12 cellular contexts compared by ENCODE assay signal in the genomic region with DNA sequence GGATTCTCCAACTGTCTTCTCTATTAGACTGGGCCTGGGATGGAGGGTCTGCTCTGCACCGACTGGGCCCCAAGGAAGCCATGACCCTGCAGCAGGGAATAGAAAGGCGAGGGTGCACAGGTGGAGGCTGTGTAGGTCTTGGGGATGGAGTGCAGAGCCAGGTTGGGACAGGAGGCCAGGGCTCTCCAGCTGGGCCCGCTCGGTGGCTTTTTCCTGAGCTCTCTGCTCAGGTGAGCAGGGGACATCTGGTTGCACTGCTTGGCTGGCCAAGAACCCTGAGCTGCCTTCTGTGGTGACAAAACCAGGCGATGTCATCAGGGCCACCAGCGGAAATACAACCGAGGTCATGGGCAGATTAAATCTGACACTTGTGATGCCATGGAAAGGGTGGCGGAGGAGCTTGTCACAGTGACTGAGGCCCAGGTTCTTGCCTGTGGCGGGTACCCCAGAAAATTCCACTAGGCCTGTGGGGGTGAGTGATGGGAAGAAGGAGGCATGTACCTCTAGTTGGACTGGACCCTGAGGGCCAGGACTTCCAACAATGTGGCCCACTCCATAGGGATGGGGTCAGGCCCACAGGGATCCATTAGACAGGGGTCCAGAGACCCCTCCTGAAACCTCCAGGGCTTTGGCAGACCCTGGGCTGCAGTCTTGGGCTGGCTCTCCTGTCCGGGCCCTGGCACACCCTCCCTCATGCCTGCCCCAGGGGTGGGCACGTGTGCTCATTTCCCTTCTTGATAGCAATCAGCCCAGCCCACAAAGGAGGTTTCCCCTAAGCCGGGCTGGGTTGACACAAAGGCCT. TPM values are rescaled to one million over a fixed set of nuclear protein-coding genes. Genes with fewer than 3 reads are reported as not detected.
DNase-seq lines count a peak whose midpoint lies in the region; ATAC-seq and TF ChIP-seq lines count a peak whose summit lies in the region.
"Had no signal": no experiment of that assay in that cellular context is flagged by ENCODE, and none has a peak within 500 bp of the region (broad histone marks: within the 10 kb centered on the region; RNA-seq: fewer than 3 reads in every experiment).

No MANE protein-coding gene starts in this region.

- no peaks in the 10 kb centered on the region for H3K27me3 ChIP-seq in H7 (ENCODE audit: control insufficient read depth, insufficient read depth, low read length)
- H3K27me3 ChIP-seq in colonic mucosa = no peaks in the 10 kb centered on the region
- H3K27me3 ChIP-seq in BE2C = no peaks in the 10 kb centered on the region

- no peaks in the 10 kb centered on the region for H3K9me3 Mint-ChIP-seq in WTC11
- H3K9me3 Mint-ChIP-seq: memory B cell had no signal

- no peak overlapping the region for H3K4me3 ChIP-seq in H7 (ENCODE audit: insufficient read depth, low read depth, low read length)
- no peak overlapping the region for H3K4me3 ChIP-seq in colonic mucosa
- no peak overlapping the region for H3K4me3 ChIP-seq in BE2C (ENCODE audit: low read depth, low read length)

- no peaks in the 10 kb centered on the region for H3K27me3 Mint-ChIP-seq in WTC11 (ENCODE audit: low read depth)

- peaks cover 8% of the 10 kb centered on the region for H3K4me1 Mint-ChIP-seq in WTC11
- H3K4me1 Mint-ChIP-seq: memory B cell had no signal

- no peak overlapping the region for H3K4me3 Mint-ChIP-seq in WTC11
- H3K4me3 Mint-ChIP-seq: memory B cell had no signal

- no peak overlapping the region for H3K27ac ChIP-seq in colonic mucosa
- H3K27ac ChIP-seq: epithelial cell of prostate had no signal

- H3K27ac Mint-ChIP-seq in WTC11 = no peak overlapping the region
- H3K27ac Mint-ChIP-seq: memory B cell had no signal

- no peaks in the 10 kb centered on the region for H3K36me3 Mint-ChIP-seq in WTC11
- H3K36me3 Mint-ChIP-seq: memory B cell had no signal

- TF ChIP-seq CTCF in WTC11 (IDR thresholded peaks at IDR 0.05) (no peak), colonic mucosa (IDR thresholded peaks at IDR 0.05) (no peak), BE2C (IDR thresholded peaks at IDR 0.05; ENCODE audit: low read depth, low read length) (no peak)

- CTCF ChIA-PET in WTC11 (lab: Charles Lee) = no interaction called here

- H3K36me3 ChIP-seq in H7 (replicated peaks; ENCODE audit: control insufficient read depth, insufficient read depth, low read length) (no peaks in the 10 kb centered on the region), colonic mucosa (no peaks in the 10 kb centered on the region), BE2C (no peaks in the 10 kb centered on the region)

- DNase-seq in H7 (peak; percentile 16), WTC11 (ENCODE audit: low spot score) (no peak), colonic mucosa (peak; percentile 24), posterior vena cava (ENCODE audit: low spot score) (peak; percentile 74), BE2C (no peak), NCI-H1105 treated with DMSO at 0.1 percent for 48 hours (lab: John Stamatoyannopoulos, UW) (no peak), NCI-H2107 (lab: John Stamatoyannopoulos, UW) (no peak)

- no peak overlapping the region for H3K9ac ChIP-seq in colonic mucosa (ENCODE audit: low read depth in 2 of 2, low read length in 2 of 2)

- no peak for ATAC-seq in WTC11
- ATAC-seq in HG03039 (IDR thresholded peaks at IDR 0.05; ENCODE audit: unreplicated experiment) = no peak

- no peaks in the 10 kb centered on the region for H3K4me1 ChIP-seq in colonic mucosa
- no peaks in the 10 kb centered on the region for H3K4me1 ChIP-seq in BE2C

- H3K9me3 ChIP-seq in colonic mucosa (no peaks in the 10 kb centered on the region), BE2C (no peaks in the 10 kb centered on the region)

- POLR2A ChIA-PET in WTC11 (lab: Charles Lee) = no interaction called here

- intact Hi-C loops in colonic mucosa (cut with DNase I) = no loop called here
- intact Hi-C loops in posterior vena cava (cut with DNase I) = no loop called here

TF ChIP-seq in WTC11, 78 proteins besides CTCF, POLR2A, EP300 and RAD21:
- TF ChIP-seq GRHL2 (CRISPR knock-in tag; IDR thresholded peaks at IDR 0.05; ENCODE audit: insufficient replicate concordance, severe bottlenecking) = no peak
- TF ChIP-seq, protein P1, sequence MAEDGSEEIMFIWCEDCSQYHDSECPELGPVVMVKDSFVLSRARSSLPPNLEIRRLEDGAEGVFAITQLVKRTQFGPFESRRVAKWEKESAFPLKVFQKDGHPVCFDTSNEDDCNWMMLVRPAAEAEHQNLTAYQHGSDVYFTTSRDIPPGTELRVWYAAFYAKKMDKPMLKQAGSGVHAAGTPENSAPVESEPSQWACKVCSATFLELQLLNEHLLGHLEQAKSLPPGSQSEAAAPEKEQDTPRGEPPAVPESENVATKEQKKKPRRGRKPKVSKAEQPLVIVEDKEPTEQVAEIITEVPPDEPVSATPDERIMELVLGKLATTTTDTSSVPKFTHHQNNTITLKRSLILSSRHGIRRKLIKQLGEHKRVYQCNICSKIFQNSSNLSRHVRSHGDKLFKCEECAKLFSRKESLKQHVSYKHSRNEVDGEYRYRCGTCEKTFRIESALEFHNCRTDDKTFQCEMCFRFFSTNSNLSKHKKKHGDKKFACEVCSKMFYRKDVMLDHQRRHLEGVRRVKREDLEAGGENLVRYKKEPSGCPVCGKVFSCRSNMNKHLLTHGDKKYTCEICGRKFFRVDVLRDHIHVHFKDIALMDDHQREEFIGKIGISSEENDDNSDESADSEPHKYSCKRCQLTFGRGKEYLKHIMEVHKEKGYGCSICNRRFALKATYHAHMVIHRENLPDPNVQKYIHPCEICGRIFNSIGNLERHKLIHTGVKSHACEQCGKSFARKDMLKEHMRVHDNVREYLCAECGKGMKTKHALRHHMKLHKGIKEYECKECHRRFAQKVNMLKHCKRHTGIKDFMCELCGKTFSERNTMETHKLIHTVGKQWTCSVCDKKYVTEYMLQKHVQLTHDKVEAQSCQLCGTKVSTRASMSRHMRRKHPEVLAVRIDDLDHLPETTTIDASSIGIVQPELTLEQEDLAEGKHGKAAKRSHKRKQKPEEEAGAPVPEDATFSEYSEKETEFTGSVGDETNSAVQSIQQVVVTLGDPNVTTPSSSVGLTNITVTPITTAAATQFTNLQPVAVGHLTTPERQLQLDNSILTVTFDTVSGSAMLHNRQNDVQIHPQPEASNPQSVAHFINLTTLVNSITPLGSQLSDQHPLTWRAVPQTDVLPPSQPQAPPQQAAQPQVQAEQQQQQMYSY (CRISPR knock-in tag; IDR thresholded peaks at IDR 0.05) = peak; percentile 72

RNA-seq across cellular contexts. Expression of a gene that starts 4.4 kb away (rescaled TPM):
- not detected in 2 replicates for total RNA-seq in H7 (2014; rRNA removed; shearing (Covaris generic))
- total RNA-seq in WTC11 (2021) = not detected in 3 replicates
- total RNA-seq in colonic mucosa = under 1 TPM in 1 of 2 donors, not detected in 1; 0.25 TPM
- total RNA-seq in posterior vena cava = not detected
- polyA plus RNA-seq in BE2C (2012; ENCODE audit: insufficient read depth, insufficient read length, low read depth) = not detected
- total RNA-seq: H4, HT-29 had no signal

RNA-seq across cellular contexts. Expression of a gene that starts 17.6 kb away (rescaled TPM):
- total RNA-seq in H7 (2014; rRNA removed; shearing (Covaris generic)) = not detected in 2 replicates
- total RNA-seq in WTC11 (2021) (0.25 TPM in 1 of 3 replicates, not detected in the others), colonic mucosa (under 1 TPM in 1 of 2 donors, not detected in 1; 0.67 TPM), posterior vena cava (not detected)
- not detected for polyA plus RNA-seq in BE2C (2012; ENCODE audit: insufficient read depth, insufficient read length, low read depth)

RNA-seq across cellular contexts. Expression of a gene that starts 44.6 kb away (rescaled TPM):
- total RNA-seq in H7 (2014; rRNA removed; shearing (Covaris generic)) = 0.28 and 0.85 TPM in 2 replicates
- 2.6 to 4.8 TPM (median 3.7 TPM) in 3 replicates for total RNA-seq in WTC11 (2021)
- total RNA-seq in colonic mucosa = under 1 TPM; 0.25 to 0.93 TPM
- under 1 TPM; 0.32 to 0.62 TPM for total RNA-seq in posterior vena cava
- 1.9 TPM for polyA plus RNA-seq in BE2C (2012; ENCODE audit: insufficient read depth, insufficient read length, low read depth)
- total RNA-seq: HT-29 had no signal

Comparison
In these comparisons a context has a peak if more than half of its experiments do, and no peak if none do; other contexts are left out.
1. DNase-seq: peak in H7 (single experiment), colonic mucosa (single experiment) and posterior vena cava (single experiment); none in WTC11 (single experiment), BE2C (single experiment), NCI-H1105 treated with DMSO at 0.1 percent for 48 hours (single experiment) and NCI-H2107 (single experiment).